1 cellular context compared by ENCODE assay signal in genomic region chr2:70328921-70329561, GRCh38.
TF ChIP-seq lines count a peak whose summit lies in the region.

No MANE protein-coding gene starts in this region.

TF ChIP-seq in SK-N-SH, 30 proteins besides CTCF, POLR2A, EP300 and RAD21 (continued from another document):
- no peak for TF ChIP-seq REST (IDR thresholded peaks at IDR 0.05; ENCODE audit: low read depth, low read length)
